ENCODE assay signal across 1 cellular context in genomic region chr16:75239463-75240122, GRCh38.
TF ChIP-seq lines count a peak whose summit lies in the region.

No MANE protein-coding gene starts in this region.

TF ChIP-seq in HCT116, 20 proteins besides CTCF, POLR2A, EP300 and RAD21 (continued from another document):
- TF ChIP-seq, protein P1, sequence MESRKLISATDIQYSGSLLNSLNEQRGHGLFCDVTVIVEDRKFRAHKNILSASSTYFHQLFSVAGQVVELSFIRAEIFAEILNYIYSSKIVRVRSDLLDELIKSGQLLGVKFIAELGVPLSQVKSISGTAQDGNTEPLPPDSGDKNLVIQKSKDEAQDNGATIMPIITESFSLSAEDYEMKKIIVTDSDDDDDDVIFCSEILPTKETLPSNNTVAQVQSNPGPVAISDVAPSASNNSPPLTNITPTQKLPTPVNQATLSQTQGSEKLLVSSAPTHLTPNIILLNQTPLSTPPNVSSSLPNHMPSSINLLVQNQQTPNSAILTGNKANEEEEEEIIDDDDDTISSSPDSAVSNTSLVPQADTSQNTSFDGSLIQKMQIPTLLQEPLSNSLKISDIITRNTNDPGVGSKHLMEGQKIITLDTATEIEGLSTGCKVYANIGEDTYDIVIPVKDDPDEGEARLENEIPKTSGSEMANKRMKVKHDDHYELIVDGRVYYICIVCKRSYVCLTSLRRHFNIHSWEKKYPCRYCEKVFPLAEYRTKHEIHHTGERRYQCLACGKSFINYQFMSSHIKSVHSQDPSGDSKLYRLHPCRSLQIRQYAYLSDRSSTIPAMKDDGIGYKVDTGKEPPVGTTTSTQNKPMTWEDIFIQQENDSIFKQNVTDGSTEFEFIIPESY (IDR thresholded peaks at IDR 0.05; ENCODE audit: extremely low read depth, insufficient replicate concordance, low read length) = no peak
- TF ChIP-seq JUND (IDR thresholded peaks at IDR 0.05) (no peak), CEBPB (IDR thresholded peaks at IDR 0.05; ENCODE audit: low read depth) (no peak), POLR2AphosphoS5 (IDR thresholded peaks at IDR 0.05; ENCODE audit: low read depth, low read length) (no peak), ELF1 (IDR thresholded peaks at IDR 0.05; ENCODE audit: borderline replicate concordance, low read depth) (no peak), SIN3A (IDR thresholded peaks at IDR 0.05; ENCODE audit: low read depth) (no peak), FOSL1 (IDR thresholded peaks at IDR 0.05; ENCODE audit: low read depth) (no peak), SRF (IDR thresholded peaks at IDR 0.05; ENCODE audit: low read depth) (no peak), EZH2phosphoT487 (IDR thresholded peaks at IDR 0.05; ENCODE audit: borderline replicate concordance) (no peak), EGR1 (IDR thresholded peaks at IDR 0.05; ENCODE audit: low read depth) (no peak), MAX (IDR thresholded peaks at IDR 0.05) (no peak)
